Comparison of ENCODE assay signal across 1 cellular context in the genomic region with DNA sequence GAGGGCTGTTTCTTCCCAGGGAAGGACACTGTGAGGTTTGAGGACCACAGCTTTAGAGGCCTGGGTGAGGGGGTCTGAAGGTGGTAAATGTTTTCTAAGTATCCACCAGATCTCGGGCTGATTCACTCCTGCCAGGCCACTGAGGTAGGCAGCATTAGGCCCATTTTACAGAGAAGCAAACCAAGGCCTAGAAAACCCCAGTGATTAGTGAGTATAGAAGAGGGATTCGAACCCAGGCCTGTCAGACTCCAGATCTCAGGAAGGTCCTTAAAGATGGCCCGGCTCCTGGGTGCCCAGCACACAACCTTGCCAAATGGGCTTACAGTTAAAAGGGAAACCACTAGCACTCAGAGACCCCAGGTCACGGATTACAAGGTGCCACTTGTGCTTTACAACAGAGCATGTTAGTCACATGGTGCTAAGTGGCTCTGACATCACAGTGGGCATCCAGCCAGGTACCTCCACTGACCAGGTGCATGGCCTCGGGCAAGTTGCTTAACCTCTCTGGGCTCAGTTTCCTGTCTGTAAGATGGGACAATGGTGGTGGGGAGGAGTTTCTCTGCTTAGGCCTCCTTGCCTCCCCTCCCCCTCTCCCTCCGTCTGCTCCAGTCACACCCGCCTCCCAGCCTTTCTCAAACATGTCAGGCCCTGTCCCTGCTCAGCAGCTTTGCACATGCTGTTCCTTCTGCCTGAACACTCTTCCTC.
TF ChIP-seq lines count a peak whose summit lies in the region.

No MANE protein-coding gene starts in this region.

TF ChIP-seq in GM23338, 12 proteins besides CTCF, POLR2A, EP300 and RAD21 (continued from another document):
- TF ChIP-seq, protein P1, sequence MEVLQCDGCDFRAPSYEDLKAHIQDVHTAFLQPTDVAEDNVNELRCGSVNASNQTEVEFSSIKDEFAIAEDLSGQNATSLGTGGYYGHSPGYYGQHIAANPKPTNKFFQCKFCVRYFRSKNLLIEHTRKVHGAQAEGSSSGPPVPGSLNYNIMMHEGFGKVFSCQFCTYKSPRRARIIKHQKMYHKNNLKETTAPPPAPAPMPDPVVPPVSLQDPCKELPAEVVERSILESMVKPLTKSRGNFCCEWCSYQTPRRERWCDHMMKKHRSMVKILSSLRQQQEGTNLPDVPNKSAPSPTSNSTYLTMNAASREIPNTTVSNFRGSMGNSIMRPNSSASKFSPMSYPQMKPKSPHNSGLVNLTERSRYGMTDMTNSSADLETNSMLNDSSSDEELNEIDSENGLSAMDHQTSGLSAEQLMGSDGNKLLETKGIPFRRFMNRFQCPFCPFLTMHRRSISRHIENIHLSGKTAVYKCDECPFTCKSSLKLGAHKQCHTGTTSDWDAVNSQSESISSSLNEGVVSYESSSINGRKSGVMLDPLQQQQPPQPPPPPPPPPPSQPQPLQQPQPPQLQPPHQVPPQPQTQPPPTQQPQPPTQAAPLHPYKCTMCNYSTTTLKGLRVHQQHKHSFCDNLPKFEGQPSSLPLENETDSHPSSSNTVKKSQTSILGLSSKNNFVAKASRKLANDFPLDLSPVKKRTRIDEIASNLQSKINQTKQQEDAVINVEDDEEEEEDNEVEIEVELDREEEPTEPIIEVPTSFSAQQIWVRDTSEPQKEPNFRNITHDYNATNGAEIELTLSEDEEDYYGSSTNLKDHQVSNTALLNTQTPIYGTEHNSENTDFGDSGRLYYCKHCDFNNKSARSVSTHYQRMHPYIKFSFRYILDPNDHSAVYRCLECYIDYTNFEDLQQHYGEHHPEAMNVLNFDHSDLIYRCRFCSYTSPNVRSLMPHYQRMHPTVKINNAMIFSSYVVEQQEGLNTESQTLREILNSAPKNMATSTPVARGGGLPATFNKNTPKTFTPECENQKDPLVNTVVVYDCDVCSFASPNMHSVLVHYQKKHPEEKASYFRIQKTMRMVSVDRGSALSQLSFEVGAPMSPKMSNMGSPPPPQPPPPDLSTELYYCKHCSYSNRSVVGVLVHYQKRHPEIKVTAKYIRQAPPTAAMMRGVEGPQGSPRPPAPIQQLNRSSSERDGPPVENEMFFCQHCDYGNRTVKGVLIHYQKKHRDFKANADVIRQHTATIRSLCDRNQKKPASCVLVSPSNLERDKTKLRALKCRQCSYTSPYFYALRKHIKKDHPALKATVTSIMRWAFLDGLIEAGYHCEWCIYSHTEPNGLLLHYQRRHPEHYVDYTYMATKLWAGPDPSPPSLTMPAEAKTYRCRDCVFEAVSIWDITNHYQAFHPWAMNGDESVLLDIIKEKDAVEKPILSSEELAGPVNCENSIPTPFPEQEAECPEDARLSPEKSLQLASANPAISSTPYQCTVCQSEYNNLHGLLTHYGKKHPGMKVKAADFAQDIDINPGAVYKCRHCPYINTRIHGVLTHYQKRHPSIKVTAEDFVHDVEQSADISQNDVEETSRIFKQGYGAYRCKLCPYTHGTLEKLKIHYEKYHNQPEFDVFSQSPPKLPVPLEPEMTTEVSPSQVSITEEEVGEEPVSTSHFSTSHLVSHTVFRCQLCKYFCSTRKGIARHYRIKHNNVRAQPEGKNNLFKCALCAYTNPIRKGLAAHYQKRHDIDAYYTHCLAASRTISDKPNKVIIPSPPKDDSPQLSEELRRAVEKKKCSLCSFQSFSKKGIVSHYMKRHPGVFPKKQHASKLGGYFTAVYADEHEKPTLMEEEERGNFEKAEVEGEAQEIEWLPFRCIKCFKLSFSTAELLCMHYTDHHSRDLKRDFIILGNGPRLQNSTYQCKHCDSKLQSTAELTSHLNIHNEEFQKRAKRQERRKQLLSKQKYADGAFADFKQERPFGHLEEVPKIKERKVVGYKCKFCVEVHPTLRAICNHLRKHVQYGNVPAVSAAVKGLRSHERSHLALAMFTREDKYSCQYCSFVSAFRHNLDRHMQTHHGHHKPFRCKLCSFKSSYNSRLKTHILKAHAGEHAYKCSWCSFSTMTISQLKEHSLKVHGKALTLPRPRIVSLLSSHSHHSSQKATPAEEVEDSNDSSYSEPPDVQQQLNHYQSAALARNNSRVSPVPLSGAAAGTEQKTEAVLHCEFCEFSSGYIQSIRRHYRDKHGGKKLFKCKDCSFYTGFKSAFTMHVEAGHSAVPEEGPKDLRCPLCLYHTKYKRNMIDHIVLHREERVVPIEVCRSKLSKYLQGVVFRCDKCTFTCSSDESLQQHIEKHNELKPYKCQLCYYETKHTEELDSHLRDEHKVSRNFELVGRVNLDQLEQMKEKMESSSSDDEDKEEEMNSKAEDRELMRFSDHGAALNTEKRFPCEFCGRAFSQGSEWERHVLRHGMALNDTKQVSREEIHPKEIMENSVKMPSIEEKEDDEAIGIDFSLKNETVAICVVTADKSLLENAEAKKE (CRISPR knock-in tag; IDR thresholded peaks at IDR 0.05) = no peak
- TF ChIP-seq NANOG (IDR thresholded peaks at IDR 0.05; ENCODE audit: borderline replicate concordance) (no peak), JUNB (IDR thresholded peaks at IDR 0.05; ENCODE audit: unreplicated experiment) (no peak), EZH2phosphoT487 (IDR thresholded peaks at IDR 0.05; ENCODE audit: unreplicated experiment) (no peak)
- TF ChIP-seq, protein P2, sequence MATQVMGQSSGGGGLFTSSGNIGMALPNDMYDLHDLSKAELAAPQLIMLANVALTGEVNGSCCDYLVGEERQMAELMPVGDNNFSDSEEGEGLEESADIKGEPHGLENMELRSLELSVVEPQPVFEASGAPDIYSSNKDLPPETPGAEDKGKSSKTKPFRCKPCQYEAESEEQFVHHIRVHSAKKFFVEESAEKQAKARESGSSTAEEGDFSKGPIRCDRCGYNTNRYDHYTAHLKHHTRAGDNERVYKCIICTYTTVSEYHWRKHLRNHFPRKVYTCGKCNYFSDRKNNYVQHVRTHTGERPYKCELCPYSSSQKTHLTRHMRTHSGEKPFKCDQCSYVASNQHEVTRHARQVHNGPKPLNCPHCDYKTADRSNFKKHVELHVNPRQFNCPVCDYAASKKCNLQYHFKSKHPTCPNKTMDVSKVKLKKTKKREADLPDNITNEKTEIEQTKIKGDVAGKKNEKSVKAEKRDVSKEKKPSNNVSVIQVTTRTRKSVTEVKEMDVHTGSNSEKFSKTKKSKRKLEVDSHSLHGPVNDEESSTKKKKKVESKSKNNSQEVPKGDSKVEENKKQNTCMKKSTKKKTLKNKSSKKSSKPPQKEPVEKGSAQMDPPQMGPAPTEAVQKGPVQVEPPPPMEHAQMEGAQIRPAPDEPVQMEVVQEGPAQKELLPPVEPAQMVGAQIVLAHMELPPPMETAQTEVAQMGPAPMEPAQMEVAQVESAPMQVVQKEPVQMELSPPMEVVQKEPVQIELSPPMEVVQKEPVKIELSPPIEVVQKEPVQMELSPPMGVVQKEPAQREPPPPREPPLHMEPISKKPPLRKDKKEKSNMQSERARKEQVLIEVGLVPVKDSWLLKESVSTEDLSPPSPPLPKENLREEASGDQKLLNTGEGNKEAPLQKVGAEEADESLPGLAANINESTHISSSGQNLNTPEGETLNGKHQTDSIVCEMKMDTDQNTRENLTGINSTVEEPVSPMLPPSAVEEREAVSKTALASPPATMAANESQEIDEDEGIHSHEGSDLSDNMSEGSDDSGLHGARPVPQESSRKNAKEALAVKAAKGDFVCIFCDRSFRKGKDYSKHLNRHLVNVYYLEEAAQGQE (IDR thresholded peaks at IDR 0.05; ENCODE audit: unreplicated experiment) = no peak
TF ChIP-seq in GM23338: peak in this region for 0.
